Comparison of ENCODE assay signal across 14 cellular contexts in the genomic region with DNA sequence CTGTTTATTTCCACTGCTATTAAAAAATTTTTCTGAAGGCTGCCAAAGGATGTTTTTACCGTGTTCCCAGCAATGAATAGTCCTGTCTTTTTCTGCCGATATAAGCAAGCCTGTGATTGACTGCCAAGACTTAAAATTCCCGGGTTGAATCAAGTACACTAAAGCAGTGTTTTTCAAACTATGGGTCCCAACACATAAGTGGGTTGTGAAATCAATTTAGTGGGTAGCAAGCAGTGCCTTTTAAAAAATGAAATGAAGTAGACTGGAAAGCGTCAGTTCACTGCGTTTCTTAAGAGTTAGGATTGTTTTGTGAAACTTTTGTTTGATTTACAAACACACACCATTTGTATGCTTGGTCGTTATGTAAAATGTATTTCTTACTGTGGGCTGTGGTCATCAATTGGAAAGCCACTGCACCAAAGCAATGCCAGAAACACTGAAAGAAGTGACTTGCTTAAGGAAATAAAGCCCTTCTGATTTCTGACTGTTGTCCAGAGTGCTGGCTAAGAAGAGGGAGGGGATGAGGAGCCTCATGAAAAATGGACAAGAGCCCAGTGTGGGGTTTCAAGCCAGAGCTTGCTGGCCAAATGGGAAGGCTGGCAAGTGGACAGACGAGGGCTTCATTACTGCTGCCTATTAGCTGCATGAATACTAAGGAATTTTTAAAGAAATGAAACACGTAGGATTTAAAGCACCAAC.
DNase-seq lines count a peak whose midpoint lies in the region; ATAC-seq, FAIRE-seq and TF ChIP-seq lines count a peak whose summit lies in the region.
"Had no signal": no experiment of that assay in that cellular context is flagged by ENCODE, and none has a peak within 500 bp of the region (broad histone marks: within the 10 kb centered on the region; RNA-seq: fewer than 3 reads in every experiment).

No MANE protein-coding gene starts in this region.

- no peak for TF ChIP-seq EP300 in upper lobe of left lung (IDR thresholded peaks at IDR 0.05)

- H3K9me3 ChIP-seq in upper lobe of left lung (no peaks in the 10 kb centered on the region), small intestine (ENCODE audit: control insufficient read depth, low read depth) (no peaks in the 10 kb centered on the region)

- 35 to 46% methylated on average over 8 of the region's 8 CpGs for WGBS in upper lobe of left lung, 2 donors
- WGBS in small intestine, 3 donors, result 64 to 85% (median 81%) methylated on average over 8 of the region's 8 CpGs

- H3K4me3 ChIP-seq in upper lobe of left lung (peak overlapping the region in 1 of 4 donors; percentile 6), small intestine (ENCODE audit: low read depth in 1 of 2, low read length in 2 of 2) (no peak overlapping the region)

- peak; percentile 85 for DNase-seq in astrocyte of the hippocampus (ENCODE audit: low read depth, low spot score)
- DNase-seq in head of caudate nucleus, result peak; percentile 13 to 87 (median 66)
- peak; percentile 11 for DNase-seq in occipital lobe (lab: John Stamatoyannopoulos, UW)
- DNase-seq in upper lobe of left lung, result peak in 1 of 2 donors; percentile 40
- DNase-seq in NK-92 treated with Interleukin-12 subunit alpha and Interleukin-12 subunit beta, amount 100 ng/mL, for 24 hours (lab: John Stamatoyannopoulos, UW), result no peak
- no peak for DNase-seq in DMS79 (lab: John Stamatoyannopoulos, UW)
- no peak for DNase-seq in small intestine
- DNase-seq: activated T-cell treated with anti-CD3 and anti-CD28 coated beads, Interleukin-2, amount 50 U/mL, for 4 hours; effector memory CD4-positive, alpha-beta T cell; MV-4-11; NCI-H2171 treated with DMSO at 0.1 percent for 48 hours; stimulated activated CD4-positive, alpha-beta T cell treated with anti-CD3 and anti-CD28 coated beads, Interleukin-4, amount 100 ng/mL, for 1 hour; stimulated activated naive CD4-positive, alpha-beta T cell treated with Interleukin-2 at 50 U/mL for 16 hours had no signal

- H3K36me3 ChIP-seq in upper lobe of left lung (no peaks in the 10 kb centered on the region), small intestine (ENCODE audit: control insufficient read depth in 2 of 2, insufficient read depth in 2 of 2, low read length in 2 of 2) (no peaks in the 10 kb centered on the region)

- no peak for TF ChIP-seq CTCF in upper lobe of left lung (IDR thresholded peaks at IDR 0.05)

- intact Hi-C loops in head of caudate nucleus (cut with DNase I), result no loop called here

- peak overlapping the region in 3 of 4 donors; percentile 38 to 58 (median 46) for H3K27ac ChIP-seq in upper lobe of left lung
- no peak overlapping the region for H3K27ac ChIP-seq in small intestine (ENCODE audit: low read depth in 1 of 2, low read length in 1 of 2)

- H3K4me1 ChIP-seq in upper lobe of left lung (peaks cover 11 to 30% (median 17%) of the 10 kb centered on the region in 4 donors), small intestine (ENCODE audit: control insufficient read depth in 2 of 2, insufficient read depth in 1 of 2, low read depth in 1 of 2, low read length in 1 of 2) (no peaks in the 10 kb centered on the region)

- no peak for TF ChIP-seq POLR2A in upper lobe of left lung (IDR thresholded peaks at IDR 0.05)

- no peaks in the 10 kb centered on the region for H3K27me3 ChIP-seq in upper lobe of left lung
- no peaks in the 10 kb centered on the region for H3K27me3 ChIP-seq in small intestine (ENCODE audit: control insufficient read depth in 2 of 2, insufficient read depth in 2 of 2, low read length in 2 of 2)

- peak; percentile 37 to 68 for ATAC-seq in upper lobe of left lung (ENCODE audit: low FRiP score in 2 of 2)
- ATAC-seq: activated T-cell treated with anti-CD3 and anti-CD28 coated beads, Interleukin-2, amount 50 U/mL, for 4 hours had no signal

- no peak for FAIRE-seq in small intestine (lab: Jason Lieb, UNC)
- FAIRE-seq: H1 had no signal

Comparison
In these comparisons a context has a peak if more than half of its experiments do, and no peak if none do; other contexts are left out.
1. DNase-seq: peak in astrocyte of the hippocampus (single experiment), head of caudate nucleus (42 of 42) and occipital lobe (single experiment); none in NK-92 treated with Interleukin-12 subunit alpha and Interleukin-12 subunit beta, amount 100 ng/mL, for 24 hours (single experiment), DMS79 (single experiment) and small intestine (single experiment).
2. H3K27ac ChIP-seq: peak in upper lobe of left lung (3 of 4); none in small intestine (0 of 2).